ENCODE assay signal across 11 cellular contexts in genomic region chr4:80566203-80566872, GRCh38.
DNase-seq lines count a peak whose midpoint lies in the region; ATAC-seq, FAIRE-seq and TF ChIP-seq lines count a peak whose summit lies in the region.
"Had no signal": no experiment of that assay in that cellular context is flagged by ENCODE, and none has a peak within 500 bp of the region (broad histone marks: within the 10 kb centered on the region; RNA-seq: fewer than 3 reads in every experiment).

No MANE protein-coding gene starts in this region.

- FAIRE-seq in GM12892 (lab: Jason Lieb, UNC) (peak; percentile 27), HTR-8/SVneo (lab: Jason Lieb, UNC) (no peak)
- FAIRE-seq: endometrium had no signal

- TF ChIP-seq POLR2A in GM12892 (IDR thresholded peaks at IDR 0.05; ENCODE audit: low read depth, low read length) (no peak), sigmoid colon (IDR thresholded peaks at IDR 0.05) (no peak)

- H3K27me3 ChIP-seq in sigmoid colon: no peaks in the 10 kb centered on the region
- H3K27me3 ChIP-seq: spleen had no signal

- no peaks in the 10 kb centered on the region for H3K4me1 ChIP-seq in sigmoid colon
- H3K4me1 ChIP-seq: spleen had no signal

- no peak for ATAC-seq in activated naive CD8-positive, alpha-beta T cell treated with anti-CD3 and anti-CD28 coated beads, Interleukin-2, amount 10 ng/mL, durations not matched to agents 7 days and 5 days (ENCODE audit: low read depth)
- ATAC-seq in HG02885 (IDR thresholded peaks at IDR 0.05; ENCODE audit: poor library complexity, unreplicated experiment): no peak

- intact Hi-C loops in sigmoid colon (cut with DNase I): no loop called here

- H3K27ac Mint-ChIP-seq in activated naive CD8-positive, alpha-beta T cell treated with anti-CD3 and anti-CD28 coated beads, Interleukin-2, amount 10 ng/mL, durations not matched to agents 7 days and 5 days: no peak overlapping the region

- no peak overlapping the region for H3K27ac ChIP-seq in sigmoid colon
- H3K27ac ChIP-seq: spleen had no signal

- peaks cover 1% of the 10 kb centered on the region for H3K36me3 Mint-ChIP-seq in activated naive CD8-positive, alpha-beta T cell treated with anti-CD3 and anti-CD28 coated beads, Interleukin-2, amount 10 ng/mL, durations not matched to agents 7 days and 5 days

- peaks cover 5% of the 10 kb centered on the region for H3K9me3 Mint-ChIP-seq in activated naive CD8-positive, alpha-beta T cell treated with anti-CD3 and anti-CD28 coated beads, Interleukin-2, amount 10 ng/mL, durations not matched to agents 7 days and 5 days

- H3K36me3 ChIP-seq in sigmoid colon: no peaks in the 10 kb centered on the region
- H3K36me3 ChIP-seq: spleen had no signal

- peak overlapping the region in 3 of 4 donors; percentile 10 to 20 (median 15) for H3K4me3 ChIP-seq in sigmoid colon
- H3K4me3 ChIP-seq: spleen had no signal

- H3K4me3 Mint-ChIP-seq in activated naive CD8-positive, alpha-beta T cell treated with anti-CD3 and anti-CD28 coated beads, Interleukin-2, amount 10 ng/mL, durations not matched to agents 7 days and 5 days: peak overlapping the region; percentile 23

- no peak for TF ChIP-seq CTCF in sigmoid colon (IDR thresholded peaks at IDR 0.05)

- no peak for TF ChIP-seq EP300 in sigmoid colon (IDR thresholded peaks at IDR 0.05)

- H3K4me1 Mint-ChIP-seq in activated naive CD8-positive, alpha-beta T cell treated with anti-CD3 and anti-CD28 coated beads, Interleukin-2, amount 10 ng/mL, durations not matched to agents 7 days and 5 days: peaks cover 5% of the 10 kb centered on the region

- 19 to 65% methylated on average over 5 of the region's 5 CpGs for WGBS in sigmoid colon, 2 donors

- no peak for DNase-seq in GM12892 (ENCODE audit: insufficient read length)
- DNase-seq in NCI-H2107 treated with DMSO at 0.1 percent for 48 hours (lab: John Stamatoyannopoulos, UW; ENCODE audit: unreplicated experiment): peak; percentile 66
- no peak for DNase-seq in activated naive CD8-positive, alpha-beta T cell treated with anti-CD3 and anti-CD28 coated beads, Interleukin-2, amount 10 ng/mL, durations not matched to agents 7 days and 5 days
- no peak for DNase-seq in sigmoid colon
- no peak for DNase-seq in HTR-8/SVneo (ENCODE audit: insufficient read length, low spot score)
- no peak for DNase-seq in NK-92 treated with Interleukin-12 subunit alpha and Interleukin-12 subunit beta, amount 100 ng/mL, for 24 hours (lab: John Stamatoyannopoulos, UW)
- DNase-seq: amniotic stem cell, KBM-7, spleen had no signal

- POLR2A ChIA-PET in activated naive CD8-positive, alpha-beta T cell treated with anti-CD3 and anti-CD28 coated beads, Interleukin-2, amount 10 ng/mL, durations not matched to agents 7 days and 5 days (lab: Charles Lee): no interaction called here

- H3K27me3 Mint-ChIP-seq in activated naive CD8-positive, alpha-beta T cell treated with anti-CD3 and anti-CD28 coated beads, Interleukin-2, amount 10 ng/mL, durations not matched to agents 7 days and 5 days: no peaks in the 10 kb centered on the region

- H3K9me3 ChIP-seq in sigmoid colon: no peaks in the 10 kb centered on the region
